ENCODE assay signal across 10 cellular contexts in the genomic region with DNA sequence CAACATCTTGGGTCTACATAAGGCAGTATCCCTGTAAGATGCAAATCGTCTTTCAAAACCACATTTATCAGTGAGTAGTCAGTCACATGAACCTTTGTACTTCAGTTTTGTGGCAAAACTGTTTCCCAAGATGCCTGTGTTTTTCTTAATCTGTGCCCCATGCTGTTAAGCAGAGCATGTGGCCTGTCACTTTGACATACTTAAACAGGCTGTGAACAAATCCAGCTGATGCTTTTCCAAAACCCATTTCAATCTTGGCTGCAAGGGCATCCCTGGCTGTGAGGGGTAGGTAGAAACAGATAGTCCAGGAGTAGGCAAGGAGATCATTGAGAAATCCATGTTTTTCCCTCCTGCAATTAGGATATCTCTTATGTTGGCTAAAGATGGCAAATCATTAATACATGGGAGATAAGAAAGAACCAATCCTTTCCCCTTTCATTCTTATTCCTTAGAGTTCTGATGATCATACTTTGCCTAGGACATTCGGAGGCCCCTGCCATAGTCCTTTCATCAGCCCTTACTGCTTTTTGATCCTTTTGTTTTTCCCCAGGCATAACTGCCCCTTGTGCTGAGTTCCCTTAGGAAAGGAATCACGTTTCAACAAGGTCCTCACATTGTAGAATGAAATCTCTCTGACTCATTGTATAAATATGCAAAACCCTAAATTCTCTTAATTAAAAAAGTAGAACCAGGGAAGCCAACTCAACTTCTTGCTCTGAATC.
DNase-seq lines count a peak whose midpoint lies in the region; ATAC-seq and TF ChIP-seq lines count a peak whose summit lies in the region.
"Had no signal": no experiment of that assay in that cellular context is flagged by ENCODE, and none has a peak within 500 bp of the region (broad histone marks: within the 10 kb centered on the region; RNA-seq: fewer than 3 reads in every experiment).

No MANE protein-coding gene starts in this region.

- ATAC-seq in omental fat pad (ENCODE audit: low FRiP score) (peak; percentile 23), HG02840 (IDR thresholded peaks at IDR 0.05; ENCODE audit: low FRiP score, unreplicated experiment) (no peak)

- no peak for TF ChIP-seq POLR2A in sigmoid colon (IDR thresholded peaks at IDR 0.05)

- H3K9me3 ChIP-seq in sigmoid colon, result no peaks in the 10 kb centered on the region

- H3K27me3 ChIP-seq in sigmoid colon, result no peaks in the 10 kb centered on the region

- no peak overlapping the region for H3K4me3 ChIP-seq in sigmoid colon
- H3K4me3 ChIP-seq: smooth muscle cell had no signal

- H3K36me3 ChIP-seq in sigmoid colon, result no peaks in the 10 kb centered on the region

- no peak for TF ChIP-seq EP300 in sigmoid colon (IDR thresholded peaks at IDR 0.05)

- WGBS in sigmoid colon, 2 donors, result 71 to 77% methylated on average over 3 of the region's 3 CpGs

- DNase-seq in GM03348 (ENCODE audit: low spot score), result peak; percentile 42
- DNase-seq in NCI-H446 treated with DMSO at 0.1 percent for 48 hours (lab: John Stamatoyannopoulos, UW), result peak; percentile 66
- peak; percentile 49 for DNase-seq in dermis blood vessel endothelial cell
- no peak for DNase-seq in omental fat pad (ENCODE audit: low spot score)
- DNase-seq in iPS-NIHi11 (ENCODE audit: low spot score), result no peak
- no peak for DNase-seq in NCI-H1105 treated with DMSO at 0.1 percent for 48 hours (lab: John Stamatoyannopoulos, UW)
- DNase-seq in sigmoid colon, result no peak
- DNase-seq: erythroblast had no signal

- H3K4me1 ChIP-seq in sigmoid colon, result peaks cover 0 to 8% (median 0%) of the 10 kb centered on the region in 4 donors

- no peak for TF ChIP-seq CTCF in omental fat pad (IDR thresholded peaks at IDR 0.05)
- no peak for TF ChIP-seq CTCF in sigmoid colon (IDR thresholded peaks at IDR 0.05)

- H3K27ac ChIP-seq in sigmoid colon, result no peak overlapping the region

- intact Hi-C loops in sigmoid colon (cut with DNase I), result no loop called here

Comparison
In these comparisons a context has a peak if more than half of its experiments do, and no peak if none do; other contexts are left out.
1. DNase-seq: peak in GM03348 (single experiment), NCI-H446 treated with DMSO at 0.1 percent for 48 hours (single experiment) and dermis blood vessel endothelial cell (single experiment); none in omental fat pad (single experiment), iPS-NIHi11 (single experiment), NCI-H1105 treated with DMSO at 0.1 percent for 48 hours (single experiment) and sigmoid colon (single experiment).